In genomic region chr17:70183508-70183907, GRCh38 we compare ENCODE assay signal across 24 cellular contexts. TPM values are rescaled to one million over a fixed set of nuclear protein-coding genes. Genes with fewer than 3 reads are reported as not detected.
"Had no signal": no experiment of that assay in that cellular context is flagged by ENCODE, and none has a peak within 500 bp of the region (broad histone marks: within the 10 kb centered on the region; RNA-seq: fewer than 3 reads in every experiment).

No MANE protein-coding gene starts in this region.

- DNase-seq: IMR-90, Karpas-422, KG1, MG63, NCI-H1092, NCI-H1105 treated with DMSO at 0.1 percent for 48 hours, NCI-H1417 treated with DMSO at 0.1 percent for 48 hours, NCI-H146, NCI-H1694 treated with DMSO at 0.1 percent for 48 hours, NCI-H1930, NCI-H2081, NCI-H2107, NCI-H2171, NCI-H226, NCI-H446, NCI-H510A, NCI-H524 treated with DMSO at 0.1 percent for 48 hours, NCI-H69, NCI-H774, RPMI8226, SHP77, SK-N-SH had no signal

- FAIRE-seq: HepG2, RCC 7860 had no signal

- H3K4me3 ChIP-seq: MG63 had no signal

- ATAC-seq: HepG2 had no signal

- H3K9me3 ChIP-seq: MG63, SK-N-SH had no signal

- H3K27me3 ChIP-seq: MG63 had no signal

- H3K9ac ChIP-seq: SK-N-SH had no signal

RNA-seq across cellular contexts. Expression of gene KCNJ2, which starts 14.2 kb away (rescaled TPM):
- total RNA-seq: HepG2 had no signal
- polyA plus RNA-seq: HepG2 had no signal
